8 cellular contexts compared by ENCODE assay signal in genomic region chr14:58244556-58245387, GRCh38. TPM values are rescaled to one million over a fixed set of nuclear protein-coding genes. Genes with fewer than 3 reads are reported as not detected.
DNase-seq lines count a peak whose midpoint lies in the region; ATAC-seq and TF ChIP-seq lines count a peak whose summit lies in the region.

Gene PSMA3 (plus strand): TSS chr14:58244843. CDS start chr14:58244921, 78 bp downstream.

- H3K27ac Mint-ChIP-seq in activated T-cell treated with anti-CD3 and anti-CD28 coated beads, Interleukin-2, amount 50 U/mL, for 24 hours, result peak within 1 kb of the TSS; percentile 100

- in situ Hi-C loops in KBM-7 (cut with MboI; ENCODE audit: low pct_unique_long_range_greater_than_20kb, low sequenced_read_pairs), result no loop called here

- TF ChIP-seq CTCF in epithelial cell of proximal tubule (conservative IDR thresholded peaks at IDR 0.05; ENCODE audit: low read depth, low read length), result no peak

- H3K36me3 Mint-ChIP-seq in activated T-cell treated with anti-CD3 and anti-CD28 coated beads, Interleukin-2, amount 50 U/mL, for 24 hours (ENCODE audit: low read depth), result peaks cover 57% of the 10 kb centered on the region

- H3K4me3 Mint-ChIP-seq in activated T-cell treated with anti-CD3 and anti-CD28 coated beads, Interleukin-2, amount 50 U/mL, for 24 hours, result peak within 1 kb of the TSS; percentile 86

- H3K27me3 Mint-ChIP-seq in activated T-cell treated with anti-CD3 and anti-CD28 coated beads, Interleukin-2, amount 50 U/mL, for 24 hours, result no peaks in the 10 kb centered on the region

- ATAC-seq in GM21717 (IDR thresholded peaks at IDR 0.05; ENCODE audit: unreplicated experiment), result peak; percentile 94

- peak; percentile 95 for DNase-seq in DMS153 treated with DMSO at 0.1 percent for 48 hours (lab: John Stamatoyannopoulos, UW; ENCODE audit: unreplicated experiment)
- peak; percentile 98 for DNase-seq in KBM-7
- peak; percentile 97 for DNase-seq in activated T-cell treated with anti-CD3 and anti-CD28 coated beads, Interleukin-2, amount 50 U/mL, for 24 hours
- DNase-seq in epithelial cell of proximal tubule (ENCODE audit: low read depth), result peak; percentile 66
- peak; percentile 98 for DNase-seq in mucosa of gallbladder (ENCODE audit: low spot score)
- DNase-seq in stimulated activated CD8-positive, alpha-beta memory T cell treated with anti-CD3 and anti-CD28 coated beads, Interleukin-4, amount 100 ng/mL, for 4 hours (ENCODE audit: low read depth in 2 of 2, low spot score in 1 of 2), result peak; percentile 94 to 96

- no peaks in the 10 kb centered on the region for H3K9me3 Mint-ChIP-seq in activated T-cell treated with anti-CD3 and anti-CD28 coated beads, Interleukin-2, amount 50 U/mL, for 24 hours

- H3K4me3 ChIP-seq in epithelial cell of proximal tubule (ENCODE audit: low read depth, low read length), result peak within 1 kb of the TSS; percentile 90

- H3K4me1 Mint-ChIP-seq in activated T-cell treated with anti-CD3 and anti-CD28 coated beads, Interleukin-2, amount 50 U/mL, for 24 hours (ENCODE audit: low read depth), result peaks cover 44% of the 10 kb centered on the region

TF ChIP-seq in PFSK-1, 5 proteins besides CTCF, POLR2A, EP300 and RAD21:
- peak; percentile 86 for TF ChIP-seq POLR2AphosphoS5 (IDR thresholded peaks at IDR 0.05; ENCODE audit: low read depth, low read length)
- TF ChIP-seq SIN3A (IDR thresholded peaks at IDR 0.05; ENCODE audit: borderline replicate concordance, insufficient read depth, low read length), result no peak
- TF ChIP-seq TAF1 (IDR thresholded peaks at IDR 0.05; ENCODE audit: borderline replicate concordance, insufficient read depth, low read length), result peak; percentile 83; the same call in 1 of the 2 replicates
- TF ChIP-seq, protein P1, sequence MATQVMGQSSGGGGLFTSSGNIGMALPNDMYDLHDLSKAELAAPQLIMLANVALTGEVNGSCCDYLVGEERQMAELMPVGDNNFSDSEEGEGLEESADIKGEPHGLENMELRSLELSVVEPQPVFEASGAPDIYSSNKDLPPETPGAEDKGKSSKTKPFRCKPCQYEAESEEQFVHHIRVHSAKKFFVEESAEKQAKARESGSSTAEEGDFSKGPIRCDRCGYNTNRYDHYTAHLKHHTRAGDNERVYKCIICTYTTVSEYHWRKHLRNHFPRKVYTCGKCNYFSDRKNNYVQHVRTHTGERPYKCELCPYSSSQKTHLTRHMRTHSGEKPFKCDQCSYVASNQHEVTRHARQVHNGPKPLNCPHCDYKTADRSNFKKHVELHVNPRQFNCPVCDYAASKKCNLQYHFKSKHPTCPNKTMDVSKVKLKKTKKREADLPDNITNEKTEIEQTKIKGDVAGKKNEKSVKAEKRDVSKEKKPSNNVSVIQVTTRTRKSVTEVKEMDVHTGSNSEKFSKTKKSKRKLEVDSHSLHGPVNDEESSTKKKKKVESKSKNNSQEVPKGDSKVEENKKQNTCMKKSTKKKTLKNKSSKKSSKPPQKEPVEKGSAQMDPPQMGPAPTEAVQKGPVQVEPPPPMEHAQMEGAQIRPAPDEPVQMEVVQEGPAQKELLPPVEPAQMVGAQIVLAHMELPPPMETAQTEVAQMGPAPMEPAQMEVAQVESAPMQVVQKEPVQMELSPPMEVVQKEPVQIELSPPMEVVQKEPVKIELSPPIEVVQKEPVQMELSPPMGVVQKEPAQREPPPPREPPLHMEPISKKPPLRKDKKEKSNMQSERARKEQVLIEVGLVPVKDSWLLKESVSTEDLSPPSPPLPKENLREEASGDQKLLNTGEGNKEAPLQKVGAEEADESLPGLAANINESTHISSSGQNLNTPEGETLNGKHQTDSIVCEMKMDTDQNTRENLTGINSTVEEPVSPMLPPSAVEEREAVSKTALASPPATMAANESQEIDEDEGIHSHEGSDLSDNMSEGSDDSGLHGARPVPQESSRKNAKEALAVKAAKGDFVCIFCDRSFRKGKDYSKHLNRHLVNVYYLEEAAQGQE (IDR thresholded peaks at IDR 0.05; ENCODE audit: insufficient read depth in 1 of 2, low read depth in 2 of 2, low read length in 2 of 2), result peak in 1 of 2 experiments; percentile 46; a peak in 1 of 4 replicates
- TF ChIP-seq FOXP2 (optimal IDR thresholded peaks at IDR 0.05; ENCODE audit: borderline replicate concordance, extremely low read depth, extremely low read length, insufficient read depth), result no peak
TF ChIP-seq in PFSK-1: peak in this region for 3.

RNA-seq across cellular contexts. Expression of gene PSMA3, which starts in this region (rescaled TPM):
- polyA plus RNA-seq in PFSK-1 (2012; ENCODE audit: insufficient read length, low read depth), result 47.8 TPM
- total RNA-seq in epithelial cell of proximal tubule, result 255 TPM in 2 replicates
- total RNA-seq in mucosa of gallbladder, result 91.2 TPM

Comparison
In these comparisons a context has a peak if more than half of its experiments do, and no peak if none do; other contexts are left out.
1. Peak in every context shown above with its lines: DNase-seq, ATAC-seq and H3K4me3 ChIP-seq.